5 cellular contexts compared by ENCODE assay signal in genomic region chr11:26510201-26510600, GRCh38.
"Had no signal": no experiment of that assay in that cellular context is flagged by ENCODE, and none has a peak within 500 bp of the region (broad histone marks: within the 10 kb centered on the region; RNA-seq: fewer than 3 reads in every experiment).

No MANE protein-coding gene starts in this region.

- DNase-seq: IMR-90, KBM-7, KG1 had no signal

- H3K27ac ChIP-seq: HL-60 had no signal

- H3K4me3 ChIP-seq: K562 had no signal
